In genomic region chr7:76326646-76327233, GRCh38 we compare ENCODE assay signal across 16 cellular contexts. TPM values are rescaled to one million over a fixed set of nuclear protein-coding genes. Genes with fewer than 3 reads are reported as not detected.
DNase-seq lines count a peak whose midpoint lies in the region; ATAC-seq and TF ChIP-seq lines count a peak whose summit lies in the region.
"Had no signal": no experiment of that assay in that cellular context is flagged by ENCODE, and none has a peak within 500 bp of the region (broad histone marks: within the 10 kb centered on the region; RNA-seq: fewer than 3 reads in every experiment).

No MANE protein-coding gene starts in this region.

- H3K27me3 ChIP-seq in adipocyte (replicated peaks; ENCODE audit: control insufficient read depth, insufficient read depth, low read length) (no peaks in the 10 kb centered on the region), smooth muscle cell (ENCODE audit: low read depth) (no peaks in the 10 kb centered on the region)

- no peak overlapping the region for H2AFZ ChIP-seq in smooth muscle cell (ENCODE audit: low read depth)

- TF ChIP-seq CTCF in HFFc6 (IDR thresholded peaks at IDR 0.05) = no peak
- no peak for TF ChIP-seq CTCF in fibroblast of mammary gland (conservative IDR thresholded peaks at IDR 0.05; ENCODE audit: control insufficient read depth, insufficient read depth, low read depth, low read length)
- TF ChIP-seq CTCF in smooth muscle cell (IDR thresholded peaks at IDR 0.05; ENCODE audit: borderline replicate concordance, insufficient read depth, poor library complexity, severe bottlenecking) = no peak

- peaks cover 76% of the 10 kb centered on the region for H3K36me3 ChIP-seq in adipocyte (ENCODE audit: control insufficient read depth, insufficient read depth, low read length, severe bottlenecking)
- H3K36me3 ChIP-seq in smooth muscle cell (ENCODE audit: low read depth) = peaks cover 13% of the 10 kb centered on the region

- 58% methylated on average over 5 of the region's 5 CpGs for WGBS in smooth muscle cell (ENCODE audit: low lambda C conversion rate)

- H4K20me1 ChIP-seq in smooth muscle cell (ENCODE audit: low read depth) = peaks cover 100% of the 10 kb centered on the region

- peaks cover 89% of the 10 kb centered on the region for H3K79me2 ChIP-seq in smooth muscle cell (ENCODE audit: low read depth)

- H3K4me3 ChIP-seq in adipocyte (ENCODE audit: low read length) (no peak overlapping the region), fibroblast of mammary gland (ENCODE audit: control insufficient read depth, low read depth, low read length) (no peak overlapping the region), smooth muscle cell (no peak overlapping the region)

- no peaks in the 10 kb centered on the region for H3K9me3 ChIP-seq in adipocyte (ENCODE audit: control insufficient read depth, low read length)
- no peaks in the 10 kb centered on the region for H3K9me3 ChIP-seq in smooth muscle cell (replicated peaks; ENCODE audit: low read depth)

- H3K27ac ChIP-seq in smooth muscle cell (ENCODE audit: low read depth) = peak overlapping the region; percentile 46

- H3K27me3 Mint-ChIP-seq in HFFc6 (ENCODE audit: insufficient read depth) = peaks cover 2% of the 10 kb centered on the region; the same call in 1 of the 2 replicates
- H3K27me3 Mint-ChIP-seq: activated CD4-positive, alpha-beta T cell treated with anti-CD3 and anti-CD28 coated beads, Interleukin-2, amount 10 ng/mL, durations not matched to agents 24 days and 14 days had no signal

- no peaks in the 10 kb centered on the region for H3K9me3 Mint-ChIP-seq in HFFc6
- H3K9me3 Mint-ChIP-seq: activated CD4-positive, alpha-beta T cell treated with anti-CD3 and anti-CD28 coated beads, Interleukin-2, amount 10 ng/mL, durations not matched to agents 24 days and 14 days; CD8-positive, alpha-beta T cell; T-helper 2 cell treated with Interferon-gamma antibody and Interleukin-4, amounts not matched to agents 5 μg/mL and 100 μg/mL, for 36 hours had no signal

- ATAC-seq in HG03442 (IDR thresholded peaks at IDR 0.05; ENCODE audit: unreplicated experiment) = no peak
- ATAC-seq: CD8-positive, alpha-beta T cell had no signal

- DNase-seq in HFFc6 = no peak
- no peak for DNase-seq in adipocyte (ENCODE audit: low read depth)
- DNase-seq in fibroblast of mammary gland (ENCODE audit: low read depth) = peak; percentile 65
- DNase-seq in smooth muscle cell (lab: John Stamatoyannopoulos, UW; ENCODE audit: unreplicated experiment) = no peak
- no peak for DNase-seq in GDM1 (lab: John Stamatoyannopoulos, UW)
- no peak for DNase-seq in NCI-H1417 treated with DMSO at 0.1 percent for 48 hours (lab: John Stamatoyannopoulos, UW)
- DNase-seq: activated CD4-positive, alpha-beta T cell treated with anti-CD3 and anti-CD28 coated beads, Interleukin-2, amount 10 ng/mL, durations not matched to agents 24 days and 14 days; activated T-cell treated with anti-CD3 and anti-CD28 coated beads, Interleukin-2, amount 50 U/mL, for 1 hour; CD8-positive, alpha-beta T cell; GF-D8; islet precursor cell; MM.1S; NCI-H2081 treated with DMSO at 0.1 percent for 48 hours; NCI-H82 had no signal

- H3K9ac ChIP-seq in adipocyte (ENCODE audit: low read length) (peak overlapping the region; percentile 32), smooth muscle cell (ENCODE audit: low read depth) (no peak overlapping the region)

- peak overlapping the region; percentile 45 for H3K4me3 Mint-ChIP-seq in HFFc6
- H3K4me3 Mint-ChIP-seq: activated CD4-positive, alpha-beta T cell treated with anti-CD3 and anti-CD28 coated beads, Interleukin-2, amount 10 ng/mL, durations not matched to agents 24 days and 14 days; CD8-positive, alpha-beta T cell; T-helper 2 cell treated with Interferon-gamma antibody and Interleukin-4, amounts not matched to agents 5 μg/mL and 100 μg/mL, for 36 hours had no signal

- peak overlapping the region; percentile 1 for H3K4me2 ChIP-seq in smooth muscle cell

- H3K27ac Mint-ChIP-seq in HFFc6 = peak overlapping the region; percentile 76
- H3K27ac Mint-ChIP-seq: activated CD4-positive, alpha-beta T cell treated with anti-CD3 and anti-CD28 coated beads, Interleukin-2, amount 10 ng/mL, durations not matched to agents 24 days and 14 days; CD8-positive, alpha-beta T cell; T-helper 2 cell treated with Interferon-gamma antibody and Interleukin-4, amounts not matched to agents 5 μg/mL and 100 μg/mL, for 36 hours had no signal

- peaks cover 48% of the 10 kb centered on the region for H3K36me3 Mint-ChIP-seq in HFFc6 (ENCODE audit: low read depth)

- H3F3A ChIP-seq in smooth muscle cell (ENCODE audit: low read depth) = peaks cover 21% of the 10 kb centered on the region

- peaks cover 69% of the 10 kb centered on the region for H3K4me1 Mint-ChIP-seq in HFFc6 (ENCODE audit: low read depth)

- H3K4me1 ChIP-seq in adipocyte (ENCODE audit: control insufficient read depth, insufficient read depth, low read length) = peaks cover 59% of the 10 kb centered on the region
- H3K4me1 ChIP-seq in smooth muscle cell (ENCODE audit: low read depth) = peaks cover 5% of the 10 kb centered on the region

RNA-seq across cellular contexts. Expression of gene HSPB1, which starts 24.3 kb away (rescaled TPM):
- 1,000 to 10,000 TPM; 1,016 to 1,211 (median 1,126) TPM for total RNA-seq in HFFc6 (2021; fragmentation: NEBNext Ultra II Directional; extraction: Animal tissue kit (Norgen Biotek cat#: 25700))
- total RNA-seq in smooth muscle cell = 374 and 484 TPM in 2 replicates
- polyA plus RNA-seq in smooth muscle cell = 1,842 and 2,006 TPM in 2 replicates

RNA-seq across cellular contexts. Expression of gene YWHAG, which starts 32.1 kb away (rescaled TPM):
- total RNA-seq in HFFc6 (2021; fragmentation: NEBNext Ultra II Directional; extraction: Animal tissue kit (Norgen Biotek cat#: 25700)) = 100 to 1,000 TPM; 171 to 210 (median 180) TPM
- total RNA-seq in smooth muscle cell = 132 and 142 TPM in 2 replicates
- polyA plus RNA-seq in smooth muscle cell = 17.6 and 21.1 TPM in 2 replicates
